In the genomic region with DNA sequence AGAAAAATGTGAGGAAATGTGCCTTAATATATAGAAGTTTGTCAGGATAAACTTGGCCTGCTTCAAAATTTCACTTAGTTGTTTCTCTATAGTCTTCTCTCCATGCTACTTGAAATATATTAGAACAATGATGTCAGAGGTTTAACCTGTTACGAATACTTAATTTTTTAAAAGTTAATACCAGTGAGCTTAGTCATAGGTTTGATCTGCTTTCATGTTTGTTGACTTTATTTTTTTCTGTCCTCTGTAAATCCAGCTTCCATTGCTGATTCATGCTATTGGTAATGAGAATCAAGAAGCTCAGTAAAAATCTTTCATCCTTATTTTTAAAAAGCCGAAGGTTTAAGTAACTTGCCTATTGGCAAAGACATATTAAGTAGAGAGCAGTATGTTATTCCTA, we compare ENCODE assay signal across 12 cellular contexts. TPM values are rescaled to one million over a fixed set of nuclear protein-coding genes. Genes with fewer than 3 reads are reported as not detected.
DNase-seq lines count a peak whose midpoint lies in the region; FAIRE-seq and TF ChIP-seq lines count a peak whose summit lies in the region.
"Had no signal": no experiment of that assay in that cellular context is flagged by ENCODE, and none has a peak within 500 bp of the region (broad histone marks: within the 10 kb centered on the region; RNA-seq: fewer than 3 reads in every experiment).

No MANE protein-coding gene starts in this region.

- peaks cover 10% of the 10 kb centered on the region for H3K79me2 ChIP-seq in astrocyte (ENCODE audit: insufficient read depth, low read length)

- no peaks in the 10 kb centered on the region for H3K27me3 Mint-ChIP-seq in astrocyte (ENCODE audit: low read depth, unreplicated experiment)
- H3K27me3 Mint-ChIP-seq: B cell had no signal

- H3K4me1 ChIP-seq in astrocyte (ENCODE audit: insufficient read depth, low read length): peaks cover 24% of the 10 kb centered on the region

- FAIRE-seq in H54 (lab: Jason Lieb, UNC) (peak; percentile 65), astrocyte (lab: Jason Lieb, UNC) (peak; percentile 58)

- peaks cover 15% of the 10 kb centered on the region for H3K36me3 Mint-ChIP-seq in astrocyte (ENCODE audit: low read depth, unreplicated experiment)

- no peak for TF ChIP-seq CTCF in 22Rv1 (IDR thresholded peaks at IDR 0.05)
- TF ChIP-seq CTCF in astrocyte (IDR thresholded peaks at IDR 0.05; ENCODE audit: insufficient read depth, low read depth, low read length): no peak
- TF ChIP-seq CTCF in GM10248 (IDR thresholded peaks at IDR 0.05; ENCODE audit: control extremely low read depth, extremely low read depth, low read depth, missing control alignments): no peak

- H2AFZ ChIP-seq in astrocyte (ENCODE audit: low read depth, low read length): no peak overlapping the region

- POLR2A ChIA-PET in GM10248 (lab: Yijun Ruan, JAX): no interaction called here

- H3K9me3 ChIP-seq in astrocyte (ENCODE audit: insufficient read depth, low read depth, low read length): no peaks in the 10 kb centered on the region

- H4K20me1 ChIP-seq in astrocyte (ENCODE audit: insufficient read depth, low read length): peaks cover 6% of the 10 kb centered on the region

- H3K27me3 ChIP-seq in astrocyte (ENCODE audit: insufficient read depth, low read length): no peaks in the 10 kb centered on the region

- TF ChIP-seq POLR2A in H54 (IDR thresholded peaks at IDR 0.05; ENCODE audit: low read depth, low read length): no peak

- CTCF ChIA-PET in GM10248 (lab: Yijun Ruan, JAX): interaction anchor here (0.9 to 1.1 kb wide), 3 partner anchors 9 to 274 kb away, joined by 3 to 4 read pairs (median 3); no protein-coding TSS in a partner anchor

- peaks cover 23% of the 10 kb centered on the region for H3K36me3 ChIP-seq in astrocyte (ENCODE audit: insufficient read depth, low read length)

- peak overlapping the region; percentile 59 for H3K9ac ChIP-seq in astrocyte (ENCODE audit: low read length)
- H3K9ac ChIP-seq: KMS-11 had no signal

- peak overlapping the region; percentile 4 for H3K4me3 Mint-ChIP-seq in astrocyte (ENCODE audit: unreplicated experiment)
- H3K4me3 Mint-ChIP-seq: B cell had no signal

- no peaks in the 10 kb centered on the region for H3K9me3 Mint-ChIP-seq in astrocyte (ENCODE audit: unreplicated experiment)

- H3K4me2 ChIP-seq in astrocyte (ENCODE audit: low read length): peak overlapping the region; percentile 71
- H3K4me2 ChIP-seq: KMS-11 had no signal

- H3K27ac ChIP-seq in 22Rv1 (peak overlapping the region; percentile 62), astrocyte (ENCODE audit: low read depth, low read length) (peak overlapping the region; percentile 89)
- H3K27ac ChIP-seq: KMS-11 had no signal

- peak overlapping the region; percentile 13 for H3K4me3 ChIP-seq in astrocyte (ENCODE audit: insufficient read depth, low read depth, low read length)

- H3K27ac Mint-ChIP-seq in astrocyte (ENCODE audit: unreplicated experiment): peak overlapping the region; percentile 91
- H3K27ac Mint-ChIP-seq: B cell had no signal

- DNase-seq in H54 (ENCODE audit: insufficient read length, low spot score): peak; percentile 18
- DNase-seq in astrocyte (ENCODE audit: low read depth): peak; percentile 89
- DNase-seq in iris pigment epithelial cell (ENCODE audit: low read depth): peak; percentile 92
- no peak for DNase-seq in H4 (ENCODE audit: low spot score)
- DNase-seq in stimulated activated CD4-positive, alpha-beta T cell treated with anti-CD3 and anti-CD28 coated beads, Interleukin-1b, Interleukin-23, amount 100 ng/mL, for 48 hours: no peak
- no peak for DNase-seq in GM10248 (ENCODE audit: extremely low spot score)
- DNase-seq in DMS 273 (lab: John Stamatoyannopoulos, UW; ENCODE audit: unreplicated experiment): no peak
- DNase-seq: central memory CD4-positive, alpha-beta T cell; NCI-H69 had no signal

- peaks cover 27% of the 10 kb centered on the region for H3K4me1 Mint-ChIP-seq in astrocyte (ENCODE audit: low read depth, unreplicated experiment)
- H3K4me1 Mint-ChIP-seq: B cell had no signal

RNA-seq across cellular contexts. Expression of gene BDP1, which starts 27.9 kb away (rescaled TPM):
- 28.5 and 31.8 TPM in 2 replicates for total RNA-seq in astrocyte
- total RNA-seq in H4 (2014; rRNA removed; shearing (Covaris generic)): 8.0 and 11.1 TPM in 2 replicates

Comparison
In these comparisons a context has a peak if more than half of its experiments do, and no peak if none do; other contexts are left out.
1. DNase-seq: peak in H54 (single experiment), astrocyte (single experiment) and iris pigment epithelial cell (single experiment); none in H4 (single experiment), stimulated activated CD4-positive, alpha-beta T cell treated with anti-CD3 and anti-CD28 coated beads, Interleukin-1b, Interleukin-23, amount 100 ng/mL, for 48 hours (single experiment), GM10248 (single experiment) and DMS 273 (single experiment).